Comparison of ENCODE assay signal across 9 cellular contexts in the genomic region with DNA sequence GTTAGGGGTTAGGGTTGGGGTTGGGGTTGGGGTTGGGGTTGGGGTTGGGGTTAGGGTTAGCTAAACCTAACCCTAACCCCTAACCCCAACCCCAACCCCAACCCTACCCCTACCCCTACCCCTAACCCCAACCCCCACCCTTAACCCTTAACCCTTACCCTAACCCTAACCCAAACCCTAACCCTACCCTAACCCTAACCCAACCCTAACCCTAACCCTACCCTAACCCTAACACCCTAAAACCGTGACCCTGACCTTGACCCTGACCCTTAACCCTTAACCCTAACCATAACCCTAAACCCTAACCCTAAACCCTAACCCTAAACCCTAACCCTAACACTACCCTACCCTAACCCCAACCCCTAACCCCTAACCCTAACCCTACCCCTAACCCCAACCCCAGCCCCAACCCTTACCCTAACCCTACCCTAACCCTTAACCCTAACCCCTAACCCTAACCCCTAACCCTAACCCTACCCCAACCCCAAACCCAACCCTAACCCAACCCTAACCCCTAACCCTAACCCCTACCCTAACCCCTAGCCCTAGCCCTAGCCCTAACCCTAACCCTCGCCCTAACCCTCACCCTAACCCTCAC. TPM values are rescaled to one million over a fixed set of nuclear protein-coding genes. Genes with fewer than 3 reads are reported as not detected.
DNase-seq lines count a peak whose midpoint lies in the region; ATAC-seq and TF ChIP-seq lines count a peak whose summit lies in the region.
"Had no signal": no experiment of that assay in that cellular context is flagged by ENCODE, and none has a peak within 500 bp of the region (broad histone marks: within the 10 kb centered on the region; RNA-seq: fewer than 3 reads in every experiment).

No MANE protein-coding gene starts in this region.

- H3K27me3 ChIP-seq in left lung: no peaks in the 10 kb centered on the region
- H3K27me3 ChIP-seq in transverse colon: no peaks in the 10 kb centered on the region

- no peak for TF ChIP-seq EP300 in transverse colon (IDR thresholded peaks at IDR 0.05; ENCODE audit: low read depth)

- H3K36me3 ChIP-seq in left lung (peaks cover 0 to 4% of the 10 kb centered on the region in 2 donors), transverse colon (no peaks in the 10 kb centered on the region)

- no peaks in the 10 kb centered on the region for H3K36me3 Mint-ChIP-seq in activated CD8-positive, alpha-beta memory T cell treated with anti-CD3 and anti-CD28 coated beads, Interleukin-2, amount 10 ng/mL, durations not matched to agents 7 days and 5 days

- H3K9me3 ChIP-seq in left lung: no peaks in the 10 kb centered on the region
- H3K9me3 ChIP-seq in transverse colon: no peaks in the 10 kb centered on the region

- H3K27ac ChIP-seq in left lung (peak overlapping the region; percentile 79 to 90), transverse colon (peak overlapping the region; percentile 89 to 99 (median 92))
- H3K27ac ChIP-seq: VCaP had no signal

- CTCF ChIA-PET in activated CD8-positive, alpha-beta memory T cell treated with anti-CD3 and anti-CD28 coated beads, Interleukin-2, amount 10 ng/mL, durations not matched to agents 7 days and 5 days (lab: Charles Lee): interaction anchor here (1.4 to 2.4 kb wide), 3 partner anchors 92 to 112 kb away, joined by 3 to 43 read pairs (median 10); no protein-coding TSS in a partner anchor

- in situ Hi-C loops in astrocyte of the spinal cord (cut with HindIII; ENCODE audit: low sequenced_read_pairs) (no loop called here), transverse colon (cut with MboI; ENCODE audit: low pct_ligation_motif_present in 1 of 4, low pct_unique_long_range_greater_than_20kb in 1 of 4, low sequenced_read_pairs in 3 of 4) (no loop called here)

- TF ChIP-seq POLR2A in transverse colon (IDR thresholded peaks at IDR 0.05): no peak

- no peaks in the 10 kb centered on the region for H3K27me3 Mint-ChIP-seq in activated CD8-positive, alpha-beta memory T cell treated with anti-CD3 and anti-CD28 coated beads, Interleukin-2, amount 10 ng/mL, durations not matched to agents 7 days and 5 days

- H3K4me1 ChIP-seq in left lung: peaks cover 0 to 6% of the 10 kb centered on the region in 2 donors
- peaks cover 0 to 7% (median 3%) of the 10 kb centered on the region in 4 donors for H3K4me1 ChIP-seq in transverse colon

- H3K4me3 ChIP-seq in astrocyte of the spinal cord (ENCODE audit: low read depth, low read length) (peak overlapping the region; percentile 54), left lung (peak overlapping the region; percentile 25 to 42), transverse colon (peak overlapping the region in 3 of 4 donors; percentile 11 to 56 (median 34))

- no peak for DNase-seq in activated CD8-positive, alpha-beta memory T cell treated with anti-CD3 and anti-CD28 coated beads, Interleukin-2, amount 10 ng/mL, durations not matched to agents 7 days and 5 days
- no peak for DNase-seq in activated CD8-positive, alpha-beta memory T cell treated with anti-CD3 and anti-CD28 coated beads, Interleukin-2, amount 50 U/mL, for 4 hours
- DNase-seq in astrocyte of the spinal cord (ENCODE audit: low read depth, low spot score) (no peak), left lung (no peak), transverse colon (no peak), DMS53 (lab: John Stamatoyannopoulos, UW) (no peak)
- DNase-seq in stimulated activated CD4-positive, alpha-beta T cell treated with anti-CD3 and anti-CD28 coated beads, Interleukin-4, amount 100 ng/mL, for 4 hours: no peak
- no peak for DNase-seq in activated effector memory CD4-positive, alpha-beta T cell treated with anti-CD3 and anti-CD28 coated beads, Interleukin-2, amount 50 U/mL, for 16 hours

- no peaks in the 10 kb centered on the region for H3K9me3 Mint-ChIP-seq in activated CD8-positive, alpha-beta memory T cell treated with anti-CD3 and anti-CD28 coated beads, Interleukin-2, amount 10 ng/mL, durations not matched to agents 7 days and 5 days (ENCODE audit: low read depth)

- ATAC-seq in activated CD8-positive, alpha-beta memory T cell treated with anti-CD3 and anti-CD28 coated beads, Interleukin-2, amount 10 ng/mL, durations not matched to agents 7 days and 5 days: peak; percentile 78
- peak; percentile 81 for ATAC-seq in left lung

- 41 to 83% methylated on average over 1 to 2 of the region's 2 CpGs for WGBS in transverse colon (ENCODE audit: low coverage in 1 of 2), 2 donors

- H3K4me1 Mint-ChIP-seq in activated CD8-positive, alpha-beta memory T cell treated with anti-CD3 and anti-CD28 coated beads, Interleukin-2, amount 10 ng/mL, durations not matched to agents 7 days and 5 days: peaks cover 6% of the 10 kb centered on the region

- H3K4me3 Mint-ChIP-seq in activated CD8-positive, alpha-beta memory T cell treated with anti-CD3 and anti-CD28 coated beads, Interleukin-2, amount 10 ng/mL, durations not matched to agents 7 days and 5 days: peak overlapping the region; percentile 84

- intact Hi-C loops in left lung (cut with DNase I) (no loop called here), transverse colon (cut with DNase I; ENCODE audit: low total_unique reads) (no loop called here)

- TF ChIP-seq CTCF in astrocyte of the spinal cord (IDR thresholded peaks at IDR 0.05; ENCODE audit: low read depth, low read length) (no peak), left lung (IDR thresholded peaks at IDR 0.05) (no peak), transverse colon (IDR thresholded peaks at IDR 0.05) (no peak)

- peak overlapping the region; percentile 92 for H3K27ac Mint-ChIP-seq in activated CD8-positive, alpha-beta memory T cell treated with anti-CD3 and anti-CD28 coated beads, Interleukin-2, amount 10 ng/mL, durations not matched to agents 7 days and 5 days

RNA-seq across cellular contexts. Expression of a gene that starts 24.1 kb away (rescaled TPM):
- total RNA-seq in activated CD8-positive, alpha-beta memory T cell treated with anti-CD3 and anti-CD28 coated beads, Interleukin-2, amount 10 ng/mL, durations not matched to agents 7 days and 5 days: 10 to 100 TPM; 13.3 to 19.5 TPM
- total RNA-seq in left lung (10 to 100 TPM; 15.7 to 20.0 TPM), transverse colon (10 to 100 TPM; 13.5 to 44.8 (median 16.6) TPM)
